In genomic region chr6:144149558-144149893, GRCh38 we compare ENCODE assay signal across 10 cellular contexts. TPM values are rescaled to one million over a fixed set of nuclear protein-coding genes. Genes with fewer than 3 reads are reported as not detected.
DNase-seq lines count a peak whose midpoint lies in the region; ATAC-seq and TF ChIP-seq lines count a peak whose summit lies in the region.
"Had no signal": no experiment of that assay in that cellular context is flagged by ENCODE, and none has a peak within 500 bp of the region (broad histone marks: within the 10 kb centered on the region; RNA-seq: fewer than 3 reads in every experiment).

No MANE protein-coding gene starts in this region.

- no peaks in the 10 kb centered on the region for H3K9me3 Mint-ChIP-seq in IgD-negative memory B cell
- no peaks in the 10 kb centered on the region for H3K9me3 Mint-ChIP-seq in naive thymus-derived CD8-positive, alpha-beta T cell

- TF ChIP-seq CTCF in AG10803 (conservative IDR thresholded peaks at IDR 0.05; ENCODE audit: low read length) (no peak), coronary artery (IDR thresholded peaks at IDR 0.05) (no peak)

- no peaks in the 10 kb centered on the region for H3K36me3 Mint-ChIP-seq in IgD-negative memory B cell
- H3K36me3 Mint-ChIP-seq in naive thymus-derived CD8-positive, alpha-beta T cell, result no peaks in the 10 kb centered on the region

- POLR2A ChIA-PET in naive thymus-derived CD8-positive, alpha-beta T cell (lab: Charles Lee), result interaction anchor here (0.7 to 3.0 kb wide), 2 partner anchors 65 to 440 kb away, joined by 4 to 11 read pairs; no protein-coding TSS in a partner anchor

- H3K27ac Mint-ChIP-seq in IgD-negative memory B cell, result peak overlapping the region; percentile 40 to 95 (median 74)
- H3K27ac Mint-ChIP-seq in naive thymus-derived CD8-positive, alpha-beta T cell, result peak overlapping the region in 7 of 10 donors; percentile 16 to 83 (median 57)

- ATAC-seq in naive thymus-derived CD8-positive, alpha-beta T cell, result no peak
- no peak for ATAC-seq in GM21381 (IDR thresholded peaks at IDR 0.05; ENCODE audit: unreplicated experiment)

- peak overlapping the region; percentile 41 to 63 for H3K27ac ChIP-seq in coronary artery

- H3K4me3 Mint-ChIP-seq in IgD-negative memory B cell, result peak overlapping the region; percentile 86 to 97 (median 90)
- H3K4me3 Mint-ChIP-seq in naive thymus-derived CD8-positive, alpha-beta T cell, result peak overlapping the region; percentile 78 to 91 (median 84)

- no peak for DNase-seq in AG10803 (ENCODE audit: low read depth)
- DNase-seq in coronary artery (ENCODE audit: low spot score), result no peak
- DNase-seq in naive thymus-derived CD8-positive, alpha-beta T cell, result no peak
- DNase-seq in SKM-1 (lab: John Stamatoyannopoulos, UW; ENCODE audit: unreplicated experiment), result no peak
- DNase-seq in occipital lobe (lab: John Stamatoyannopoulos, UW), result no peak
- DNase-seq in NCI-H526 treated with DMSO at 0.1 percent for 48 hours (lab: John Stamatoyannopoulos, UW), result no peak
- DNase-seq: cerebellar nuclear complex, NCI-H1092 had no signal

- no peaks in the 10 kb centered on the region for H3K27me3 Mint-ChIP-seq in IgD-negative memory B cell
- no peaks in the 10 kb centered on the region for H3K27me3 Mint-ChIP-seq in naive thymus-derived CD8-positive, alpha-beta T cell

- H3K4me3 ChIP-seq in AG10803 (ENCODE audit: low read length) (peak overlapping the region; percentile 71), coronary artery (peak overlapping the region; percentile 75)

- H3K4me1 Mint-ChIP-seq in IgD-negative memory B cell, result peaks cover 28 to 38% (median 37%) of the 10 kb centered on the region in 3 donors
- H3K4me1 Mint-ChIP-seq in naive thymus-derived CD8-positive, alpha-beta T cell, result peaks cover 8 to 34% (median 14%) of the 10 kb centered on the region in 4 donors

RNA-seq across cellular contexts. Expression of gene STX11, which starts 0.8 kb away (rescaled TPM):
- polyA plus RNA-seq in IgD-negative memory B cell, result 11.5 TPM
- total RNA-seq in naive thymus-derived CD8-positive, alpha-beta T cell, result 1 to 10 TPM; 2.4 to 3.0 TPM
- polyA plus RNA-seq in naive thymus-derived CD8-positive, alpha-beta T cell, result 1 to 10 TPM; 1.7 to 8.0 (median 2.5) TPM
- total RNA-seq in occipital lobe, result 0.78 TPM

RNA-seq across cellular contexts. Expression of gene SF3B5, which starts 54.2 kb away (rescaled TPM):
- polyA plus RNA-seq in IgD-negative memory B cell, result 378 TPM
- 10 to 100 TPM; 94.8 to 95.3 TPM for total RNA-seq in naive thymus-derived CD8-positive, alpha-beta T cell
- 100 to 1,000 TPM; 390 to 417 (median 416) TPM for polyA plus RNA-seq in naive thymus-derived CD8-positive, alpha-beta T cell
- total RNA-seq in occipital lobe, result 37.1 TPM
